27 cellular contexts compared by ENCODE assay signal in the genomic region with DNA sequence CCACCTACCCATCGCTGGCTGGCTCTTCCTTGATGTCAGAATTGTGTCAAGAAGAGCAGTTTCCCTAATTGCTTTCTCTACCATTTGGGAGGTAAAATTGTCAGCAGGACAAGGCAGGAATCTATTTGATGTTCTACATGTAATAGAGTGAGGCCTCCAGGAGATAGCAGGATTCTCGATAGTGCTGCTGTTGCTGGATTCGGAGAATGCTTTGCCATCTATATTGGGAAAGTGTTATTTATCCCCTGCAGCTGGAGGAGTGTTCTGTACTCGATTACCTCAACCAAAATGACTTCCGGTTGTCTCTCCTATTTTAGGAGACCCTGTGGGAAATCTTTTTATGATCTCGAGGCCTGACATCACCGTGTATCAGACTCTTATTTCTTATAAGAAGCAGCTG.
"Had no signal": no experiment of that assay in that cellular context is flagged by ENCODE, and none has a peak within 500 bp of the region (broad histone marks: within the 10 kb centered on the region; RNA-seq: fewer than 3 reads in every experiment).

No MANE protein-coding gene starts in this region.

- H3K4me3 ChIP-seq: body of pancreas, cardiac muscle cell, pancreas, upper lobe of right lung had no signal

- H3K27me3 ChIP-seq: body of pancreas, cardiac muscle cell, pancreas, upper lobe of right lung had no signal

- H3K36me3 ChIP-seq: cardiac muscle cell, pancreas, upper lobe of right lung had no signal

- H3K36me3 Mint-ChIP-seq: activated CD8-positive, alpha-beta memory T cell treated with anti-CD3 and anti-CD28 coated beads, Interleukin-2, amount 10 ng/mL, durations not matched to agents 7 days and 5 days; immature natural killer cell; mesothelial cell of epicardium; natural killer cell treated with Interleukin-12 subunit alpha and Interleukin-12 subunit beta and Interleukin-15 and Interleukin-18, amount 100 ng/mL, for 72 hours; T-cell had no signal

- H3K4me1 Mint-ChIP-seq: activated CD4-positive, alpha-beta memory T cell treated with anti-CD3 and anti-CD28 coated beads, Interleukin-2, amount 10 ng/mL, durations not matched to agents 7 days and 5 days; activated CD4-positive, alpha-beta T cell treated with anti-CD3 and anti-CD28 coated beads, Interleukin-2, amount 10 ng/mL, durations not matched to agents 24 days and 14 days; activated CD8-positive, alpha-beta memory T cell treated with anti-CD3 and anti-CD28 coated beads, Interleukin-2, amount 10 ng/mL, durations not matched to agents 7 days and 5 days; activated naive CD8-positive, alpha-beta T cell treated with anti-CD3 and anti-CD28 coated beads, Interleukin-2, amount 50 U/mL, for 24 hours; mesothelial cell of epicardium had no signal

- H3K27ac Mint-ChIP-seq: activated CD4-positive, alpha-beta memory T cell treated with anti-CD3 and anti-CD28 coated beads, Interleukin-2, amount 10 ng/mL, durations not matched to agents 7 days and 5 days; activated CD4-positive, alpha-beta T cell treated with anti-CD3 and anti-CD28 coated beads, Interleukin-2, amount 10 ng/mL, durations not matched to agents 24 days and 14 days; activated CD8-positive, alpha-beta memory T cell treated with anti-CD3 and anti-CD28 coated beads, Interleukin-2, amount 10 ng/mL, durations not matched to agents 7 days and 5 days; activated naive CD8-positive, alpha-beta T cell treated with anti-CD3 and anti-CD28 coated beads, Interleukin-2, amount 50 U/mL, for 24 hours; activated T-helper 1 cell treated with anti-CD3 and anti-CD28 coated beads, Interleukin-12 subunit alpha, Interleukin-12 subunit beta, Interleukin-2, Interleukin-4 antibody, amounts not matched to agents 30 ng/mL and 10 ng/mL and 1 ng/mL, durations not matched to agents 14 hours and 24 hours and 36 hours; dendritic cell treated with granulocyte-macrophage colony-stimulating factor and Interleukin-4, amounts not matched to agents 40 ng/mL and 50 ng/mL, for 4 days; immature natural killer cell; mesothelial cell of epicardium; natural killer cell treated with Interleukin-12 subunit alpha and Interleukin-12 subunit beta and Interleukin-15 and Interleukin-18, amount 100 ng/mL, for 72 hours; T-cell; T-helper 2 cell treated with Interferon-gamma antibody and Interleukin-4, amounts not matched to agents 5 μg/mL and 100 μg/mL, for 36 hours had no signal

- H3K9me3 ChIP-seq: body of pancreas, pancreas, upper lobe of right lung had no signal

- H3K9me3 Mint-ChIP-seq: activated CD4-positive, alpha-beta memory T cell treated with anti-CD3 and anti-CD28 coated beads, Interleukin-2, amount 10 ng/mL, durations not matched to agents 7 days and 5 days; activated naive CD8-positive, alpha-beta T cell treated with anti-CD3 and anti-CD28 coated beads, Interleukin-2, amount 50 U/mL, for 24 hours; activated T-helper 1 cell treated with anti-CD3 and anti-CD28 coated beads, Interleukin-12 subunit alpha, Interleukin-12 subunit beta, Interleukin-2, Interleukin-4 antibody, amounts not matched to agents 30 ng/mL and 10 ng/mL and 1 ng/mL, durations not matched to agents 14 hours and 24 hours and 36 hours; dendritic cell treated with granulocyte-macrophage colony-stimulating factor and Interleukin-4, amounts not matched to agents 40 ng/mL and 50 ng/mL, for 4 days; immature natural killer cell; mesothelial cell of epicardium; natural killer cell treated with Interleukin-12 subunit alpha and Interleukin-12 subunit beta and Interleukin-15 and Interleukin-18, amount 100 ng/mL, for 72 hours; T-cell; T-helper 2 cell treated with Interferon-gamma antibody and Interleukin-4, amounts not matched to agents 5 μg/mL and 100 μg/mL, for 36 hours had no signal

- H3K27ac ChIP-seq: body of pancreas, cardiac muscle cell, pancreas, upper lobe of right lung had no signal

- H3K4me1 ChIP-seq: body of pancreas, pancreas, upper lobe of right lung had no signal

- ATAC-seq: activated CD4-positive, CD25-positive, alpha-beta regulatory T cell treated with anti-CD3 and anti-CD28 coated beads, Interleukin-2, amount 50 U/mL, for 24 hours; activated CD8-positive, alpha-beta memory T cell treated with anti-CD3 and anti-CD28 coated beads, Interleukin-2, amount 10 ng/mL, durations not matched to agents 7 days and 5 days; activated naive CD8-positive, alpha-beta T cell treated with anti-CD3 and anti-CD28 coated beads, Interleukin-2, amount 50 U/mL, for 24 hours; body of pancreas; left lobe of liver; natural killer cell treated with Interleukin-12 subunit alpha and Interleukin-12 subunit beta and Interleukin-15 and Interleukin-18, amount 100 ng/mL, for 72 hours; pancreas; sciatic nerve; T-cell; upper lobe of right lung had no signal

- DNase-seq: activated CD4-positive, alpha-beta memory T cell treated with anti-CD3 and anti-CD28 coated beads, Interleukin-2, amount 10 ng/mL, durations not matched to agents 7 days and 5 days; activated CD4-positive, alpha-beta T cell treated with anti-CD3 and anti-CD28 coated beads, Interleukin-2, amount 10 ng/mL, durations not matched to agents 24 days and 14 days; activated CD8-positive, alpha-beta memory T cell treated with anti-CD3 and anti-CD28 coated beads, Interleukin-2, amount 10 ng/mL, durations not matched to agents 7 days and 5 days; activated gamma-delta T cell; activated naive CD4-positive, alpha-beta T cell treated with anti-CD3 and anti-CD28 coated beads, Interleukin-2, amount 50 U/mL, for 16 hours; activated naive CD8-positive, alpha-beta T cell treated with anti-CD3 and anti-CD28 coated beads, Interleukin-2, amount 50 U/mL, for 24 hours; activated T-cell treated with anti-CD3 and anti-CD28 coated beads for 4 hours; body of pancreas; effector CD8-positive, alpha-beta T cell; erythroblast; foreskin fibroblast; immature natural killer cell; mammary epithelial cell; pancreas; stimulated activated CD4-positive, alpha-beta T cell treated with anti-CD3 and anti-CD28 coated beads, Interleukin-4, amount 100 ng/mL, for 24 hours; stimulated activated naive CD4-positive, alpha-beta T cell treated with Interleukin-2 at 50 U/mL for 16 hours; T-cell; upper lobe of right lung had no signal

- H3K4me3 Mint-ChIP-seq: activated CD4-positive, alpha-beta memory T cell treated with anti-CD3 and anti-CD28 coated beads, Interleukin-2, amount 10 ng/mL, durations not matched to agents 7 days and 5 days; activated CD4-positive, alpha-beta T cell treated with anti-CD3 and anti-CD28 coated beads, Interleukin-2, amount 10 ng/mL, durations not matched to agents 24 days and 14 days; activated CD8-positive, alpha-beta memory T cell treated with anti-CD3 and anti-CD28 coated beads, Interleukin-2, amount 10 ng/mL, durations not matched to agents 7 days and 5 days; activated naive CD8-positive, alpha-beta T cell treated with anti-CD3 and anti-CD28 coated beads, Interleukin-2, amount 50 U/mL, for 24 hours; activated T-helper 1 cell treated with anti-CD3 and anti-CD28 coated beads, Interleukin-12 subunit alpha, Interleukin-12 subunit beta, Interleukin-2, Interleukin-4 antibody, amounts not matched to agents 30 ng/mL and 10 ng/mL and 1 ng/mL, durations not matched to agents 14 hours and 24 hours and 36 hours; immature natural killer cell; mesothelial cell of epicardium; natural killer cell treated with Interleukin-12 subunit alpha and Interleukin-12 subunit beta and Interleukin-15 and Interleukin-18, amount 100 ng/mL, for 72 hours; T-cell; T-helper 2 cell treated with Interferon-gamma antibody and Interleukin-4, amounts not matched to agents 5 μg/mL and 100 μg/mL, for 36 hours had no signal
